In genomic region chr10:92750788-92751533, GRCh38 we compare ENCODE assay signal across 22 cellular contexts.
A peak's percentile ranks its signal among the peaks of the same experiment; 100 is the strongest.
DNase-seq lines count a peak whose midpoint lies in the region; ATAC-seq and TF ChIP-seq lines count a peak whose summit lies in the region.
"Had no signal": no experiment of that assay in that cellular context is flagged by ENCODE, and none has a peak within 500 bp of the region (broad histone marks: within the 10 kb centered on the region; RNA-seq: fewer than 3 reads in every experiment).

No MANE protein-coding gene starts in this region.

- intact Hi-C loops in CD14-positive monocyte (cut with micrococcal nuclease), result loop anchor here in 1 of 2 donors (10.0 kb wide), 1 partner anchor 56 kb away; no protein-coding TSS in a partner anchor
- intact Hi-C loops in mucosa of descending colon (cut with DNase I, micrococcal nuclease), result no loop called here

- peak overlapping the region in 5 of 7 donors; percentile 0 to 77 (median 35) for H3K27ac Mint-ChIP-seq in CD14-positive monocyte
- H3K27ac Mint-ChIP-seq: endodermal cell had no signal

- no peak for TF ChIP-seq CTCF in CD14-positive monocyte (IDR thresholded peaks at IDR 0.05)
- no peak for TF ChIP-seq CTCF in mucosa of descending colon (IDR thresholded peaks at IDR 0.05)

- peak; percentile 28 for ATAC-seq in mucosa of descending colon
- no peak for ATAC-seq in GM21619 (IDR thresholded peaks at IDR 0.05; ENCODE audit: unreplicated experiment)

- DNase-seq in CD14-positive monocyte (ENCODE audit: low spot score) (no peak), M059J (ENCODE audit: low read depth) (peak; percentile 54), astrocyte of the hippocampus (ENCODE audit: low read depth, low spot score) (peak; percentile 33), mucosa of descending colon (no peak), NCI-H2029 (lab: John Stamatoyannopoulos, UW) (no peak), HuH-7.5 (ENCODE audit: low spot score) (no peak)
- no peak for DNase-seq in activated CD4-positive, alpha-beta T cell treated with anti-CD3 and anti-CD28 coated beads for 4 hours
- DNase-seq: activated CD4-positive, alpha-beta T cell treated with anti-CD3 and anti-CD28 coated beads for 1 hour; activated CD8-positive, alpha-beta memory T cell treated with anti-CD3 and anti-CD28 coated beads, Interleukin-2, amount 50 U/mL, for 4 hours; activated naive CD4-positive, alpha-beta T cell treated with anti-CD3 and anti-CD28 coated beads, Interleukin-2, amount 50 U/mL, for 16 hours; DMS79; endodermal cell; glutamatergic neuron; mesenchymal stem cell; NCI-H526; right lobe of liver; stimulated activated CD4-positive, alpha-beta T cell treated with anti-CD3 and anti-CD28 coated beads, Interleukin-2, amount 100 ng/mL, for 48 hours; stimulated activated CD8-positive, alpha-beta memory T cell treated with anti-CD3 and anti-CD28 coated beads, Interleukin-4, amount 100 ng/mL, for 48 hours; T-helper 1 cell had no signal

- H3K36me3 ChIP-seq in mucosa of descending colon (ENCODE audit: low read depth), result no peaks in the 10 kb centered on the region
- H3K36me3 ChIP-seq: right lobe of liver, thoracic aorta had no signal

- H3K9me3 Mint-ChIP-seq in CD14-positive monocyte, result peaks cover 0 to 3% (median 0%) of the 10 kb centered on the region in 7 donors
- H3K9me3 Mint-ChIP-seq: endodermal cell had no signal

- peak overlapping the region in 1 of 2 donors; percentile 71 for H3K4me3 Mint-ChIP-seq in CD14-positive monocyte
- H3K4me3 Mint-ChIP-seq: B cell, endodermal cell had no signal

- H3K4me1 ChIP-seq in mucosa of descending colon (ENCODE audit: low read depth), result no peaks in the 10 kb centered on the region
- H3K4me1 ChIP-seq: right lobe of liver had no signal

- peaks cover 1 to 4% of the 10 kb centered on the region in 2 donors for H3K36me3 Mint-ChIP-seq in CD14-positive monocyte

- H3K4me3 ChIP-seq in mucosa of descending colon, result no peak overlapping the region
- H3K4me3 ChIP-seq: right lobe of liver, thoracic aorta had no signal

- no peaks in the 10 kb centered on the region for H3K9me3 ChIP-seq in mucosa of descending colon
- H3K9me3 ChIP-seq: right lobe of liver, thoracic aorta had no signal

- peaks cover 66% of the 10 kb centered on the region for H3K4me1 Mint-ChIP-seq in CD14-positive monocyte

- H3K27me3 Mint-ChIP-seq in CD14-positive monocyte (ENCODE audit: low read depth in 3 of 3), result peaks cover 1 to 5% (median 3%) of the 10 kb centered on the region in 3 donors
- H3K27me3 Mint-ChIP-seq: B cell had no signal

Comparison
In these comparisons a context has a peak if more than half of its experiments do, and no peak if none do; other contexts are left out.
1. DNase-seq: peak in M059J (single experiment) and astrocyte of the hippocampus (single experiment); none in CD14-positive monocyte (single experiment), mucosa of descending colon (0 of 3), NCI-H2029 (single experiment), activated CD4-positive, alpha-beta T cell treated with anti-CD3 and anti-CD28 coated beads for 4 hours (0 of 2) and HuH-7.5 (single experiment).